1 cellular context compared by ENCODE assay signal in genomic region chr15:52104532-52105004, GRCh38.
TF ChIP-seq lines count a peak whose summit lies in the region.

No MANE protein-coding gene starts in this region.

TF ChIP-seq in GM12878, 131 proteins besides CTCF, POLR2A, EP300 and RAD21 (continued from another document and continues in another):
- no peak for TF ChIP-seq E2F8 (IDR thresholded peaks at IDR 0.05; ENCODE audit: low read depth, partially characterized antibody)
- TF ChIP-seq ZZZ3 (IDR thresholded peaks at IDR 0.05; ENCODE audit: control insufficient read depth, insufficient read length, low read depth) = no peak
- TF ChIP-seq YY1 (IDR thresholded peaks at IDR 0.05; ENCODE audit: low read depth, low read length) = no peak
- TF ChIP-seq CHD1 (IDR thresholded peaks at IDR 0.05; ENCODE audit: low read depth, low read length) = no peak
- TF ChIP-seq USF2 (IDR thresholded peaks at IDR 0.05; ENCODE audit: borderline replicate concordance, low read depth, low read length) = no peak
- no peak for TF ChIP-seq MYC (IDR thresholded peaks at IDR 0.05; ENCODE audit: insufficient read depth, insufficient read length, insufficient replicate concordance, low read length, severe bottlenecking)
- TF ChIP-seq NBN (IDR thresholded peaks at IDR 0.05) = peak; percentile 89
- no peak for TF ChIP-seq NFIC (IDR thresholded peaks at IDR 0.05; ENCODE audit: low read depth, low read length)
- no peak for TF ChIP-seq RB1 (IDR thresholded peaks at IDR 0.05; ENCODE audit: borderline replicate concordance)
- TF ChIP-seq ZSCAN29 (IDR thresholded peaks at IDR 0.05) = no peak
- no peak for TF ChIP-seq MAX (IDR thresholded peaks at IDR 0.05; ENCODE audit: low read depth, low read length)
- TF ChIP-seq ZNF274 (IDR thresholded peaks at IDR 0.05; ENCODE audit: insufficient read depth, insufficient read length) = no peak
- peak; percentile 56 for TF ChIP-seq SP1 (IDR thresholded peaks at IDR 0.05; ENCODE audit: low read depth, low read length)
- TF ChIP-seq POU2F2 (IDR thresholded peaks at IDR 0.05; ENCODE audit: borderline replicate concordance, low read depth, low read length) = peak; percentile 86; the same call in 2 of the 3 replicates
- TF ChIP-seq WRNIP1 (IDR thresholded peaks at IDR 0.05; ENCODE audit: borderline replicate concordance, low read depth, low read length) = no peak
- no peak for TF ChIP-seq HDAC2 (IDR thresholded peaks at IDR 0.05)
- TF ChIP-seq MTA3 (IDR thresholded peaks at IDR 0.05; ENCODE audit: borderline replicate concordance, low read length) = no peak
- TF ChIP-seq NFYA (IDR thresholded peaks at IDR 0.05; ENCODE audit: borderline replicate concordance, low read depth, low read length) = no peak
- TF ChIP-seq ETV6 (conservative IDR thresholded peaks at IDR 0.05 in 1 of 2, IDR thresholded peaks at IDR 0.05 in 1 of 2; ENCODE audit: borderline replicate concordance in 1 of 2, low read depth in 1 of 2) = no peak
- TF ChIP-seq RCOR1 (conservative IDR thresholded peaks at IDR 0.05; ENCODE audit: low read depth, low read length) = no peak
- 0 out of 2 replicates have a peak, but pooled peaks have one; percentile 34 for TF ChIP-seq PML (IDR thresholded peaks at IDR 0.05; ENCODE audit: low read length)
- no peak for TF ChIP-seq JUNB (IDR thresholded peaks at IDR 0.05)
- TF ChIP-seq ZBTB4 (CRISPR knock-in tag; IDR thresholded peaks at IDR 0.05) = no peak
- no peak for TF ChIP-seq SMC3 (IDR thresholded peaks at IDR 0.05; ENCODE audit: borderline replicate concordance, low read length)
- TF ChIP-seq SMARCA5 (IDR thresholded peaks at IDR 0.05) = no peak
- no peak for TF ChIP-seq NKRF (conservative IDR thresholded peaks at IDR 0.05)
- no peak for TF ChIP-seq CBX5 (IDR thresholded peaks at IDR 0.05; ENCODE audit: low read depth)
- TF ChIP-seq CEBPB (IDR thresholded peaks at IDR 0.05; ENCODE audit: borderline replicate concordance in 1 of 2, low read depth in 2 of 2, low read length in 2 of 2) = no peak
- no peak for TF ChIP-seq RAD51 (IDR thresholded peaks at IDR 0.05)
- no peak for TF ChIP-seq IRF3 (IDR thresholded peaks at IDR 0.05)
- TF ChIP-seq NRF1 (conservative IDR thresholded peaks at IDR 0.05; ENCODE audit: low read depth, low read length) = no peak
- no peak for TF ChIP-seq EZH2 (IDR thresholded peaks at IDR 0.05; ENCODE audit: borderline replicate concordance, control insufficient read depth, low read depth, low read length)
- TF ChIP-seq RELB (IDR thresholded peaks at IDR 0.05; ENCODE audit: low read depth) = no peak
- no peak for TF ChIP-seq REST (IDR thresholded peaks at IDR 0.05; ENCODE audit: low read depth, low read length)
- no peak for TF ChIP-seq PKNOX1 (IDR thresholded peaks at IDR 0.05)
- TF ChIP-seq PAX8 (IDR thresholded peaks at IDR 0.05) = no peak
- TF ChIP-seq SUZ12 (IDR thresholded peaks at IDR 0.05; ENCODE audit: unreplicated experiment) = no peak
- peak; percentile 54 for TF ChIP-seq IKZF1 (conservative IDR thresholded peaks at IDR 0.05)
- no peak for TF ChIP-seq POLR2AphosphoS2 (IDR thresholded peaks at IDR 0.05; ENCODE audit: low read depth, low read length)
- TF ChIP-seq ZBTB40 (IDR thresholded peaks at IDR 0.05; ENCODE audit: borderline replicate concordance) = no peak
- no peak for TF ChIP-seq MYB (IDR thresholded peaks at IDR 0.05; ENCODE audit: borderline replicate concordance, low read depth, low read length)
